Comparison of ENCODE assay signal across 1 cellular context in genomic region chr20:29079769-29080690, GRCh38.
TF ChIP-seq lines count a peak whose summit lies in the region.

No MANE protein-coding gene starts in this region.

TF ChIP-seq in HepG2, 621 proteins besides CTCF, POLR2A, EP300 and RAD21 (continued from another document):
- TF ChIP-seq MAX (IDR thresholded peaks at IDR 0.05) (peak; percentile 30; the same call in 1 of the 2 replicates), KLF12 (CRISPR knock-in tag; IDR thresholded peaks at IDR 0.05; ENCODE audit: borderline replicate concordance) (peak; percentile 54; the same call in 1 of the 2 replicates), ZNF879 (CRISPR knock-in tag; IDR thresholded peaks at IDR 0.05) (0 out of 2 replicates have a peak, but pooled peaks have one; percentile 77), ZNF614 (CRISPR knock-in tag; IDR thresholded peaks at IDR 0.05; ENCODE audit: borderline replicate concordance) (peak; percentile 54; the same call in 1 of the 2 replicates), NCOA1 (CRISPR knock-in tag; IDR thresholded peaks at IDR 0.05) (no peak), ZNF777 (CRISPR knock-in tag; IDR thresholded peaks at IDR 0.05) (peak; percentile 43; the same call in 1 of the 2 replicates), ZMYM4 (CRISPR knock-in tag; IDR thresholded peaks at IDR 0.05) (peak; percentile 96), DNMT1 (CRISPR knock-in tag; IDR thresholded peaks at IDR 0.05) (no peak), ZNF563 (CRISPR knock-in tag; IDR thresholded peaks at IDR 0.05) (0 out of 2 replicates have a peak, but pooled peaks have one; percentile 18)
